ENCODE assay signal across 21 cellular contexts in the genomic region with DNA sequence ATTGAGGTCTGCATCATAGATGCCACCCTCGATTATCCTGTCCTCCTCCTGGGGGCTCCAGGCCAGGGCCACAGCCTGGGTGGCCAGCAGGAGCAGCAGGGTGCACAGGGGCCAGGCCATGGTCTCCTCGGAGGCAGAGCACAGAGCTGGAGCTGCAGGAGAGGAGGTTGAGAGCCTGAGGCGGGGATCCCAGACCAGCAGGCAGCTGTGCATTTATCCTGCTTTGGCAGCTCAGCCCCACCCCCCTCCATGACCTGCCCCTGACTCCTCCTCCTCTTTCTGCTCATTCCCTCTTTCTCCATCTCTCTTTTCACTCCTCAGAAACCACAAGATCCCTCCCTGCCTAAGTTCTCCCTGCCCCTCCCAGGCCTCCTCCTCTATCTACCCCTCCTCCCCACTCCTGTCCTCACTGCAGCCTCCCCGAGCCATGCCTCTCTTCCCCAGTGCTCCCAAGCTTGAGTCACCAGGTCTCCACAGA. TPM values are rescaled to one million over a fixed set of nuclear protein-coding genes. Genes with fewer than 3 reads are reported as not detected.
A peak's percentile ranks its signal among the peaks of the same experiment; 100 is the strongest.
DNase-seq lines count a peak whose midpoint lies in the region; ATAC-seq, FAIRE-seq and TF ChIP-seq lines count a peak whose summit lies in the region.
"Had no signal": no experiment of that assay in that cellular context is flagged by ENCODE, and none has a peak within 500 bp of the region (broad histone marks: within the 10 kb centered on the region; RNA-seq: fewer than 3 reads in every experiment).

A gene with protein sequence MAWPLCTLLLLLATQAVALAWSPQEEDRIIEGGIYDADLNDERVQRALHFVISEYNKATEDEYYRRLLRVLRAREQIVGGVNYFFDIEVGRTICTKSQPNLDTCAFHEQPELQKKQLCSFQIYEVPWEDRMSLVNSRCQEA (minus strand): TSS at position 189 of the 478 bp plus-strand sequence. CDS start 69 bp downstream, at position 120.

- TF ChIP-seq POLR2A in suprapubic skin (IDR thresholded peaks at IDR 0.05) = no peak

- no peaks in the 10 kb centered on the region for H3K36me3 ChIP-seq in kidney (ENCODE audit: control insufficient read depth in 1 of 2, insufficient read depth in 2 of 2, low read length in 2 of 2)
- H3K36me3 ChIP-seq in suprapubic skin = no peaks in the 10 kb centered on the region
- H3K36me3 ChIP-seq: tibial artery had no signal

- H3K4me1 ChIP-seq in kidney (ENCODE audit: control insufficient read depth in 1 of 2, insufficient read depth in 1 of 2, low read depth in 1 of 2, low read length in 2 of 2) = no peaks in the 10 kb centered on the region
- no peaks in the 10 kb centered on the region for H3K4me1 ChIP-seq in suprapubic skin
- H3K4me1 ChIP-seq: tibial artery had no signal

- WGBS in suprapubic skin = 46% methylated on average over 2 of the region's 4 CpGs

- peak; percentile 3 for DNase-seq in ELR (ENCODE audit: low read depth)
- DNase-seq in RPMI7951 (ENCODE audit: low read depth) = peak; percentile 62
- peak; percentile 27 for DNase-seq in hepatic stellate cell (ENCODE audit: low spot score)
- peak; percentile 77 for DNase-seq in posterior vena cava (ENCODE audit: low spot score)
- DNase-seq in kidney = no peak
- DNase-seq in stimulated activated CD4-positive, alpha-beta T cell treated with anti-CD3 and anti-CD28 coated beads, Interleukin-4, amount 100 ng/mL, for 1 hour = no peak
- DNase-seq in suprapubic skin (ENCODE audit: low spot score in 2 of 2) = no peak
- DNase-seq: DMS79 treated with DMSO at 0.1 percent for 48 hours, hippocampal formation, NCI-H1417, NCI-H774, SK-N-SH, T-helper 9 cell, tibial artery had no signal

- no peak for TF ChIP-seq CTCF in kidney (IDR thresholded peaks at IDR 0.05; ENCODE audit: borderline replicate concordance, extremely low read depth, insufficient read depth)
- TF ChIP-seq CTCF in suprapubic skin (IDR thresholded peaks at IDR 0.05) = no peak

- FAIRE-seq in kidney (lab: Jason Lieb, UNC) = no peak
- FAIRE-seq: endometrium, HTR-8/SVneo had no signal

- H3K27me3 ChIP-seq in suprapubic skin = peaks cover 3% of the 10 kb centered on the region
- H3K27me3 ChIP-seq: tibial artery had no signal

- intact Hi-C loops in posterior vena cava (cut with DNase I) (no loop called here), kidney (cut with DNase I) (no loop called here)

- no peaks in the 10 kb centered on the region for H3K9me3 ChIP-seq in kidney (ENCODE audit: control insufficient read depth in 1 of 2, low read length in 2 of 2)
- no peaks in the 10 kb centered on the region for H3K9me3 ChIP-seq in suprapubic skin
- H3K9me3 ChIP-seq: SK-N-SH, tibial artery had no signal

- TF ChIP-seq EP300 in suprapubic skin (IDR thresholded peaks at IDR 0.05) = no peak

- no peak within 1 kb of the TSS for H3K9ac ChIP-seq in kidney (ENCODE audit: low read length in 2 of 2)
- H3K9ac ChIP-seq: SK-N-SH had no signal

- H3K27ac ChIP-seq in kidney (ENCODE audit: low read depth in 2 of 2, low read length in 2 of 2) = no peak within 1 kb of the TSS
- H3K27ac ChIP-seq in suprapubic skin = no peak within 1 kb of the TSS
- H3K27ac ChIP-seq: tibial artery had no signal

- no peak for ATAC-seq in HG02623 (IDR thresholded peaks at IDR 0.05; ENCODE audit: unreplicated experiment)
- ATAC-seq: activated CD4-positive, CD25-positive, alpha-beta regulatory T cell treated with anti-CD3 and anti-CD28 coated beads, Interleukin-2, amount 50 U/mL, for 24 hours; activated naive CD4-positive, alpha-beta T cell treated with anti-CD3 and anti-CD28 coated beads, Interleukin-2, amount 50 U/mL, for 72 hours; Panc1 had no signal

- no peak within 1 kb of the TSS for H3K4me3 ChIP-seq in kidney (ENCODE audit: low read length in 2 of 2)
- no peak within 1 kb of the TSS for H3K4me3 ChIP-seq in suprapubic skin
- H3K4me3 ChIP-seq: tibial artery had no signal

RNA-seq across cellular contexts. Expression of the gene that starts here (rescaled TPM):
- 0.84 TPM in 1 of 2 replicates, not detected in the other for total RNA-seq in RPMI7951 (2014; rRNA removed; shearing (Covaris generic))
- total RNA-seq in posterior vena cava (1 to 10 TPM in 1 of 2 donors, not detected in 1; 1.2 TPM), kidney (not detected), suprapubic skin (1 to 10 TPM in 2 of 4 donors, not detected in 2; 1.1 to 2.2 TPM)
- polyA plus RNA-seq in kidney (ENCODE audit: insufficient read depth, low read depth, low replicate concordance) = not detected
- total RNA-seq: activated naive CD4-positive, alpha-beta T cell treated with anti-CD3 and anti-CD28 coated beads, Interleukin-2, amount 50 U/mL, for 72 hours; neural crest cell had no signal
- polyA plus RNA-seq: SK-N-SH had no signal

Comparison
In these comparisons a context has a peak if more than half of its experiments do, and no peak if none do; other contexts are left out.
1. Peak in DNase-seq in RPMI7951; RNA of the gene not detected or under 1 TPM.
2. DNase-seq: peak in ELR (single experiment), hepatic stellate cell (single experiment) and posterior vena cava (single experiment); none in kidney (single experiment), stimulated activated CD4-positive, alpha-beta T cell treated with anti-CD3 and anti-CD28 coated beads, Interleukin-4, amount 100 ng/mL, for 1 hour (single experiment) and suprapubic skin (0 of 2).